In the genomic region with DNA sequence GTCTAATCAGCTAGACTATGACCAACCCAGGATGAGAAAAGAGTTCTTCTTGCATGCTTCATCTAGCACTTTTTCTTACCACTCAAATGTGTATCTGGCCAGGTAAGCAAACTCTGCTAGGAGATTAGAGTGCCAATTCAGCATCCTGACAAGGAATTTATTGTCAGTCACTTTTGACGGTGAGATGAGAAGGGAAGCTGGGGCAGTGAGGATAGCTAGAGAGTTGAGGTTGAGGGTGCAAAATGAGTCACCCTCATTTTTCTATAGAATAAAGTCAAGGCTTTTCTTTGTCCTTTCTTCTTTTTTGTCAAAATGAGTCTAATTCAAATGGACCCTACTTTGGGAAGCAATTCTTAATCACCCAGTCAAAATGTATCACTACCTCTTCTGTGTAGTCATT, we compare ENCODE assay signal across 16 cellular contexts.
A peak's percentile ranks its signal among the peaks of the same experiment; 100 is the strongest.
DNase-seq lines count a peak whose midpoint lies in the region; ATAC-seq, FAIRE-seq and TF ChIP-seq lines count a peak whose summit lies in the region.
"Had no signal": no experiment of that assay in that cellular context is flagged by ENCODE, and none has a peak within 500 bp of the region (broad histone marks: within the 10 kb centered on the region; RNA-seq: fewer than 3 reads in every experiment).

No MANE protein-coding gene starts in this region.

- POLR2A ChIA-PET in HepG2 (lab: Yijun Ruan, JAX) = no interaction called here

- no peak overlapping the region for H3K4me2 ChIP-seq in HepG2 (ENCODE audit: low read depth, low read length)
- no peak overlapping the region for H3K4me2 ChIP-seq in mesenchymal stem cell (ENCODE audit: low read length, poor library complexity, severe bottlenecking)
- H3K4me2 ChIP-seq: A549 had no signal

- H2BK12ac ChIP-seq in mesenchymal stem cell (ENCODE audit: low read length in 2 of 2) = no peak overlapping the region

- no peak for FAIRE-seq in HepG2 (lab: Jason Lieb, UNC)
- FAIRE-seq: A549, GM12891, H54 had no signal

- intact Hi-C loops in HepG2 (cut with micrococcal nuclease; ENCODE audit: unreplicated experiment) (no loop called here), right lobe of liver (cut with DNase I) (no loop called here)

- H2BK5ac ChIP-seq in mesenchymal stem cell (ENCODE audit: low read depth, low read length, poor library complexity, severe bottlenecking) = no peak overlapping the region

- H3K27me3 Mint-ChIP-seq in activated CD8-positive, alpha-beta memory T cell treated with anti-CD3 and anti-CD28 coated beads, Interleukin-2, amount 10 ng/mL, durations not matched to agents 7 days and 5 days = no peaks in the 10 kb centered on the region

- H3K9ac ChIP-seq in HepG2 (ENCODE audit: insufficient read depth, low read depth, low read length) (no peak overlapping the region), mesenchymal stem cell (ENCODE audit: low read length) (no peak overlapping the region)
- H3K9ac ChIP-seq: GM23248 had no signal

- H3K27ac Mint-ChIP-seq in activated CD8-positive, alpha-beta memory T cell treated with anti-CD3 and anti-CD28 coated beads, Interleukin-2, amount 10 ng/mL, durations not matched to agents 7 days and 5 days = no peak overlapping the region
- H3K27ac Mint-ChIP-seq: CD4-positive, alpha-beta memory T cell had no signal

- no peak for DNase-seq in activated CD8-positive, alpha-beta memory T cell treated with anti-CD3 and anti-CD28 coated beads, Interleukin-2, amount 10 ng/mL, durations not matched to agents 7 days and 5 days
- DNase-seq in activated CD8-positive, alpha-beta memory T cell treated with anti-CD3 and anti-CD28 coated beads for 24 hours = no peak
- DNase-seq in HepG2 (ENCODE audit: low spot score) (no peak), right lobe of liver (no peak), mesenchymal stem cell (no peak), GDM1 (lab: John Stamatoyannopoulos, UW) (no peak)
- DNase-seq in stimulated activated CD8-positive, alpha-beta memory T cell treated with anti-CD3 and anti-CD28 coated beads, Interleukin-4, amount 100 ng/mL, for 48 hours = no peak
- DNase-seq: BE2C; CD4-positive, alpha-beta memory T cell; DMS79; GM23248 had no signal

- H2AFZ ChIP-seq in HepG2 (ENCODE audit: low read length) (no peak overlapping the region), mesenchymal stem cell (ENCODE audit: low read depth, low read length) (no peak overlapping the region)
- H2AFZ ChIP-seq: GM23248 had no signal

- no peak overlapping the region for H3K4me3 Mint-ChIP-seq in activated CD8-positive, alpha-beta memory T cell treated with anti-CD3 and anti-CD28 coated beads, Interleukin-2, amount 10 ng/mL, durations not matched to agents 7 days and 5 days
- H3K4me3 Mint-ChIP-seq: CD4-positive, alpha-beta memory T cell had no signal

- no peaks in the 10 kb centered on the region for H3K79me1 ChIP-seq in mesenchymal stem cell (replicated peaks; ENCODE audit: low read length, poor library complexity, severe bottlenecking)

- H3K79me2 ChIP-seq in HepG2 (ENCODE audit: insufficient read depth, low read length) = no peaks in the 10 kb centered on the region

- no peak overlapping the region for H4K8ac ChIP-seq in mesenchymal stem cell (ENCODE audit: low read length)

- no peak overlapping the region for H2BK15ac ChIP-seq in mesenchymal stem cell (ENCODE audit: low read depth, poor library complexity, severe bottlenecking)

- CTCF ChIA-PET in activated CD8-positive, alpha-beta memory T cell treated with anti-CD3 and anti-CD28 coated beads, Interleukin-2, amount 10 ng/mL, durations not matched to agents 7 days and 5 days (lab: Charles Lee) = no interaction called here
- CTCF ChIA-PET in HepG2 (lab: Yijun Ruan, JAX; ENCODE audit: low intra/inter-chr PET ratio, low total read pairs) = no interaction called here

- no TSS peak for BruUV-seq in HepG2 (replicated peaks; lab: Mats Ljungman, UMichigan)

- TF ChIP-seq RAD21 in HepG2 (CRISPR knock-in tag; IDR thresholded peaks at IDR 0.05) = no peak

- H3K36me3 ChIP-seq in HepG2 (replicated peaks in 1 of 2; ENCODE audit: control insufficient read depth in 1 of 2, insufficient read depth in 2 of 2, low read length in 2 of 2) (no peaks in the 10 kb centered on the region), right lobe of liver (no peaks in the 10 kb centered on the region), mesenchymal stem cell (ENCODE audit: control insufficient read depth in 1 of 2, insufficient read depth in 2 of 2, low read depth in 1 of 2, low read length in 2 of 2) (peaks cover 0 to 6% of the 10 kb centered on the region in 2 experiments)
- H3K36me3 ChIP-seq: BE2C had no signal

- no peak overlapping the region for H2AK5ac ChIP-seq in mesenchymal stem cell (ENCODE audit: low read length, severe bottlenecking)

- H3K27ac ChIP-seq in HepG2 (ENCODE audit: extremely low read length, insufficient read depth, low read length) = no peak overlapping the region
- H3K27ac ChIP-seq in right lobe of liver = peak overlapping the region in 1 of 3 donors; percentile 61
- H3K27ac ChIP-seq in mesenchymal stem cell (ENCODE audit: low read length, poor library complexity, severe bottlenecking) = no peak overlapping the region
- H3K27ac ChIP-seq: A549, C4-2B, GM23248 had no signal

- H3K4me1 Mint-ChIP-seq in activated CD8-positive, alpha-beta memory T cell treated with anti-CD3 and anti-CD28 coated beads, Interleukin-2, amount 10 ng/mL, durations not matched to agents 7 days and 5 days = peaks cover 13% of the 10 kb centered on the region
- H3K4me1 Mint-ChIP-seq: CD4-positive, alpha-beta memory T cell had no signal

- H4K91ac ChIP-seq in mesenchymal stem cell (ENCODE audit: low read length) = peak overlapping the region; percentile 15

- H3K9me3 ChIP-seq in HepG2 (ENCODE audit: low read length) (no peaks in the 10 kb centered on the region), right lobe of liver (no peaks in the 10 kb centered on the region), mesenchymal stem cell (ENCODE audit: control insufficient read depth, low read length) (no peaks in the 10 kb centered on the region)
- H3K9me3 ChIP-seq: BE2C had no signal

- no peaks in the 10 kb centered on the region for H3K27me3 ChIP-seq in HepG2 (ENCODE audit: control insufficient read depth in 1 of 2, insufficient read depth in 2 of 2, low read length in 2 of 2)
- no peaks in the 10 kb centered on the region for H3K27me3 ChIP-seq in right lobe of liver
- no peaks in the 10 kb centered on the region for H3K27me3 ChIP-seq in mesenchymal stem cell (ENCODE audit: control insufficient read depth in 1 of 2, insufficient read depth in 1 of 2, low read length in 2 of 2)
- H3K27me3 ChIP-seq: BE2C had no signal

- H4K20me1 ChIP-seq in HepG2 (ENCODE audit: insufficient read depth, low read length) = no peaks in the 10 kb centered on the region

- no peaks in the 10 kb centered on the region for H3K9me3 Mint-ChIP-seq in activated CD8-positive, alpha-beta memory T cell treated with anti-CD3 and anti-CD28 coated beads, Interleukin-2, amount 10 ng/mL, durations not matched to agents 7 days and 5 days (ENCODE audit: low read depth)
- H3K9me3 Mint-ChIP-seq: CD4-positive, alpha-beta memory T cell had no signal

- no peak overlapping the region for H3K4ac ChIP-seq in mesenchymal stem cell (ENCODE audit: low read depth in 1 of 2, low read length in 2 of 2)

- in situ Hi-C loops in HepG2 (cut with HindIII; ENCODE audit: extremely low pct_ligation_motif_present, low pct_unique_long_range_greater_than_20kb) = no loop called here

- no peaks in the 10 kb centered on the region for H3K4me1 ChIP-seq in HepG2 (ENCODE audit: insufficient read depth, low read length)
- peaks cover 0 to 16% (median 3%) of the 10 kb centered on the region in 4 donors for H3K4me1 ChIP-seq in right lobe of liver
- peaks cover 3% of the 10 kb centered on the region for H3K4me1 ChIP-seq in mesenchymal stem cell (ENCODE audit: control insufficient read depth, insufficient read depth, low read depth, low read length)

- TF ChIP-seq CTCF in HepG2 (CRISPR knock-in tag; IDR thresholded peaks at IDR 0.05) = no peak
- TF ChIP-seq CTCF in right lobe of liver (IDR thresholded peaks at IDR 0.05) = no peak

- no peak overlapping the region for H3K18ac ChIP-seq in mesenchymal stem cell (ENCODE audit: low read depth in 1 of 2, low read length in 2 of 2)

- no peak overlapping the region for H3K14ac ChIP-seq in mesenchymal stem cell (ENCODE audit: low read length in 2 of 2)

- TF ChIP-seq EP300 in HepG2 (IDR thresholded peaks at IDR 0.05; ENCODE audit: low read depth in 2 of 2, low read length in 2 of 2) (no peak), HepG2 (CRISPR knock-in tag; IDR thresholded peaks at IDR 0.05; ENCODE audit: borderline replicate concordance) (no peak)

- H3K4me3 ChIP-seq in HepG2 (replicated peaks in 1 of 3; ENCODE audit: insufficient read depth in 1 of 3, low read depth in 2 of 3, low read length in 3 of 3) (no peak overlapping the region), right lobe of liver (no peak overlapping the region), mesenchymal stem cell (ENCODE audit: insufficient read depth in 1 of 2, low read depth in 1 of 2, low read length in 2 of 2) (no peak overlapping the region)
- H3K4me3 ChIP-seq: A549, GM23248 had no signal

- no peaks in the 10 kb centered on the region for H3K36me3 Mint-ChIP-seq in activated CD8-positive, alpha-beta memory T cell treated with anti-CD3 and anti-CD28 coated beads, Interleukin-2, amount 10 ng/mL, durations not matched to agents 7 days and 5 days
- H3K36me3 Mint-ChIP-seq: CD4-positive, alpha-beta memory T cell had no signal

- 63% methylated on average over 1 of the region's 1 CpG for WGBS in HepG2 (ENCODE audit: low lambda C conversion rate)
- 83% methylated on average over 1 of the region's 1 CpG for WGBS in right lobe of liver (ENCODE audit: insufficient coverage, low coverage, low lambda C conversion rate, missing lambda C conversion rate)
- WGBS in mesenchymal stem cell = 71% methylated on average over 1 of the region's 1 CpG

- ATAC-seq in activated CD8-positive, alpha-beta memory T cell treated with anti-CD3 and anti-CD28 coated beads, Interleukin-2, amount 10 ng/mL, durations not matched to agents 7 days and 5 days = peak; percentile 33
- ATAC-seq in HepG2 = no peak
- no peak for ATAC-seq in right lobe of liver
- ATAC-seq: A549, HCT116 had no signal

- no peak overlapping the region for H3K23ac ChIP-seq in mesenchymal stem cell (ENCODE audit: low read length in 2 of 2)

- H2BK120ac ChIP-seq in mesenchymal stem cell (ENCODE audit: low read depth, low read length) = no peak overlapping the region

- TF ChIP-seq POLR2A in HepG2 (IDR thresholded peaks at IDR 0.05; ENCODE audit: insufficient read depth in 1 of 2, low read depth in 2 of 2, low read length in 2 of 2) = no peak
- no peak for TF ChIP-seq POLR2A in right lobe of liver (IDR thresholded peaks at IDR 0.05)

TF ChIP-seq in HepG2, 621 proteins besides CTCF, POLR2A, EP300 and RAD21:
- TF ChIP-seq KDM6A (CRISPR knock-in tag; IDR thresholded peaks at IDR 0.05; ENCODE audit: low read depth) = no peak
- no peak for TF ChIP-seq ELF1 (CRISPR knock-in tag; IDR thresholded peaks at IDR 0.05)
- 0 out of 2 replicates have a peak, but pooled peaks have one; percentile 13 for TF ChIP-seq FOXP1 (IDR thresholded peaks at IDR 0.05)
- no peak for TF ChIP-seq FOXP1 (CRISPR knock-in tag; IDR thresholded peaks at IDR 0.05)
- no peak for TF ChIP-seq BORCS8-MEF2B (CRISPR knock-in tag; IDR thresholded peaks at IDR 0.05)
- TF ChIP-seq ZKSCAN5 (CRISPR knock-in tag; IDR thresholded peaks at IDR 0.05) = no peak
- TF ChIP-seq ZNF747 (CRISPR knock-in tag; IDR thresholded peaks at IDR 0.05; ENCODE audit: borderline replicate concordance) = no peak
